Comparison of ENCODE assay signal across 8 cellular contexts in genomic region chr1:92080128-92080985, GRCh38. TPM values are rescaled to one million over a fixed set of nuclear protein-coding genes. Genes with fewer than 3 reads are reported as not detected.
DNase-seq lines count a peak whose midpoint lies in the region; ATAC-seq and TF ChIP-seq lines count a peak whose summit lies in the region.

Gene BTBD8 (plus strand): TSS chr1:92080345. CDS start chr1:92080572, 227 bp downstream.

- DNase-seq in DND-41 (peak; percentile 87), GM23338 (ENCODE audit: low spot score) (peak; percentile 97), Karpas-422 (peak; percentile 87), RWPE1 (ENCODE audit: low spot score) (peak; percentile 80), fibroblast of the aortic adventitia (ENCODE audit: low read depth) (peak; percentile 71)
- DNase-seq in activated T-helper 9 cell treated with anti-CD3 and anti-CD28 coated beads, Interleukin-2, amount 50 U/mL, for 16 hours (ENCODE audit: low read depth): peak; percentile 77
- peak; percentile 85 for DNase-seq in stimulated activated naive CD4-positive, alpha-beta T cell treated with Interleukin-2 at 50 U/mL for 16 hours (lab: John Stamatoyannopoulos, UW)

- peak; percentile 26 for TF ChIP-seq CTCF in DND-41 (IDR thresholded peaks at IDR 0.05; ENCODE audit: borderline replicate concordance, extremely low read depth, low read length, poor library complexity, severe bottlenecking)
- peak in 1 of 2 experiments; percentile 15; a peak in 2 of 4 replicates for TF ChIP-seq CTCF in GM23338 (conservative IDR thresholded peaks at IDR 0.05; ENCODE audit: low read depth in 2 of 2)
- TF ChIP-seq CTCF in RWPE1 (conservative IDR thresholded peaks at IDR 0.05; ENCODE audit: low read depth): no peak
- TF ChIP-seq CTCF in fibroblast of the aortic adventitia (IDR thresholded peaks at IDR 0.05; ENCODE audit: insufficient read depth, low read length): no peak
- no peak for TF ChIP-seq CTCF in nephron (IDR thresholded peaks at IDR 0.05; ENCODE audit: unreplicated experiment in 3 of 3)

- H3K9ac ChIP-seq in DND-41 (ENCODE audit: low read depth, low read length): peak within 1 kb of the TSS; percentile 61
- peak within 1 kb of the TSS; percentile 55 for H3K9ac ChIP-seq in Karpas-422 (ENCODE audit: low read length)

- peak within 1 kb of the TSS; percentile 98 for H3K27ac Mint-ChIP-seq in GM23338
- peak within 1 kb of the TSS; percentile 70 to 93 (median 84) for H3K27ac Mint-ChIP-seq in nephron

- H3K27ac ChIP-seq in DND-41 (ENCODE audit: low read length) (peak within 1 kb of the TSS; percentile 73), GM23338 (ENCODE audit: low read depth) (peak within 1 kb of the TSS; percentile 97), Karpas-422 (ENCODE audit: low read length) (no peak within 1 kb of the TSS), RWPE1 (peak within 1 kb of the TSS; percentile 66)

- peaks cover 2% of the 10 kb centered on the region; the same call in 1 of the 3 replicates for H3K4me1 Mint-ChIP-seq in GM23338
- H3K4me1 Mint-ChIP-seq in nephron: no peaks in the 10 kb centered on the region

- H3K27me3 Mint-ChIP-seq in GM23338 (ENCODE audit: insufficient read depth, low read depth, poor library complexity) (no peaks in the 10 kb centered on the region), nephron (ENCODE audit: low read depth) (no peaks in the 10 kb centered on the region)

- H3F3A ChIP-seq in GM23338 (replicated peaks; ENCODE audit: low read depth): no peaks in the 10 kb centered on the region

- H3K36me3 Mint-ChIP-seq in GM23338 (ENCODE audit: low read depth) (peaks cover 11% of the 10 kb centered on the region), nephron (ENCODE audit: low read depth) (peaks cover 20% of the 10 kb centered on the region)

- H3K4me1 ChIP-seq in DND-41 (ENCODE audit: insufficient read depth, low read length): peaks cover 19% of the 10 kb centered on the region
- no peaks in the 10 kb centered on the region; the same call in 1 of the 2 replicates for H3K4me1 ChIP-seq in GM23338 (ENCODE audit: insufficient read depth)
- H3K4me1 ChIP-seq in Karpas-422 (ENCODE audit: low read length): peaks cover 10% of the 10 kb centered on the region

- peak within 1 kb of the TSS; percentile 75 to 88 for H3K4me3 ChIP-seq in DND-41 (ENCODE audit: low read depth in 1 of 2, low read length in 2 of 2)
- peak within 1 kb of the TSS; percentile 63 for H3K4me3 ChIP-seq in GM23338
- peak within 1 kb of the TSS; percentile 71 for H3K4me3 ChIP-seq in Karpas-422 (ENCODE audit: low read length)
- H3K4me3 ChIP-seq in fibroblast of the aortic adventitia (ENCODE audit: low read depth, low read length): peak within 1 kb of the TSS; percentile 85

- no peaks in the 10 kb centered on the region for H3K27me3 ChIP-seq in DND-41 (ENCODE audit: insufficient read depth, low read length, poor library complexity)
- no peaks in the 10 kb centered on the region for H3K27me3 ChIP-seq in GM23338 (ENCODE audit: insufficient read depth)
- no peaks in the 10 kb centered on the region for H3K27me3 ChIP-seq in Karpas-422 (ENCODE audit: low read length)

- CTCF ChIA-PET in RWPE1 (lab: Yijun Ruan, JAX): interaction anchor here (0.6 to 0.7 kb wide), 2 partner anchors 579 to 880 kb away, joined by 3 to 4 read pairs; no protein-coding TSS in a partner anchor

- H3K9me2 ChIP-seq in GM23338 (ENCODE audit: insufficient read depth): no peaks in the 10 kb centered on the region
- H3K9me2 ChIP-seq in Karpas-422 (replicated peaks; ENCODE audit: insufficient read depth, low read length): no peaks in the 10 kb centered on the region

- H3K79me2 ChIP-seq in DND-41 (ENCODE audit: insufficient read depth, low read length) (peaks cover 2% of the 10 kb centered on the region; the same call in 1 of the 2 replicates), GM23338 (replicated peaks; ENCODE audit: insufficient read depth) (0 out of 2 replicates have a peak, but pooled peaks cover 3% of the 10 kb centered on the region), Karpas-422 (ENCODE audit: low read length) (no peaks in the 10 kb centered on the region)

- H4K20me1 ChIP-seq in DND-41 (ENCODE audit: insufficient read depth, low read length) (no peaks in the 10 kb centered on the region), GM23338 (replicated peaks; ENCODE audit: insufficient read depth) (no peaks in the 10 kb centered on the region), Karpas-422 (ENCODE audit: insufficient read depth, low read depth, low read length) (no peaks in the 10 kb centered on the region)

- peak within 1 kb of the TSS; percentile 89 for H3K4me2 ChIP-seq in DND-41 (ENCODE audit: insufficient read depth, low read length)
- H3K4me2 ChIP-seq in GM23338: peak within 1 kb of the TSS; percentile 78
- H3K4me2 ChIP-seq in Karpas-422 (ENCODE audit: low read depth, low read length, poor library complexity, severe bottlenecking): peak within 1 kb of the TSS; percentile 81

- ATAC-seq in DND-41 (ENCODE audit: insufficient read depth, low read depth) (peak; percentile 90), GM23338 (peak; percentile 93)

- POLR2A ChIA-PET in RWPE1 (lab: Yijun Ruan, JAX; ENCODE audit: low non-redundant PET): no interaction called here

- H3K9me3 Mint-ChIP-seq in GM23338 (peaks cover 12% of the 10 kb centered on the region), nephron (peaks cover 21% of the 10 kb centered on the region)

- peak within 1 kb of the TSS; percentile 95 for H2AFZ ChIP-seq in DND-41 (ENCODE audit: low read depth, low read length)
- peak within 1 kb of the TSS; percentile 88 for H2AFZ ChIP-seq in GM23338
- peak within 1 kb of the TSS; percentile 92 for H2AFZ ChIP-seq in Karpas-422 (ENCODE audit: low read length)

- H3K36me3 ChIP-seq in DND-41 (ENCODE audit: insufficient read depth, low read length): no peaks in the 10 kb centered on the region
- H3K36me3 ChIP-seq in GM23338 (ENCODE audit: insufficient read depth): no peaks in the 10 kb centered on the region
- H3K36me3 ChIP-seq in Karpas-422 (ENCODE audit: insufficient read depth, low read length): no peaks in the 10 kb centered on the region

- H3K9me3 ChIP-seq in DND-41 (ENCODE audit: insufficient read depth, low read length, severe bottlenecking): peaks cover 8% of the 10 kb centered on the region
- H3K9me3 ChIP-seq in Karpas-422 (ENCODE audit: low read length): no peaks in the 10 kb centered on the region

- H3K4me3 Mint-ChIP-seq in GM23338 (peak within 1 kb of the TSS; percentile 90), nephron (peak within 1 kb of the TSS; percentile 90 to 98 (median 91))

TF ChIP-seq in GM23338, 12 proteins besides CTCF, POLR2A, EP300 and RAD21:
- TF ChIP-seq EZH2phosphoT487 (IDR thresholded peaks at IDR 0.05; ENCODE audit: unreplicated experiment): no peak
- peak; percentile 81 for TF ChIP-seq POLR2AphosphoS5 (IDR thresholded peaks at IDR 0.05; ENCODE audit: low read depth)

RNA-seq across cellular contexts. Expression of gene BTBD8, which starts in this region (rescaled TPM):
- total RNA-seq in GM23338 (2014; rRNA removed; shearing (Covaris generic)): 2.3 and 4.1 TPM in 2 replicates
- 2.9 and 3.0 TPM in 2 replicates for polyA plus RNA-seq in GM23338 (2016; fragmentation: Nextera tagmentation; extraction: Ambion mirVana)
- 0.29 and 0.86 TPM in 2 replicates for total RNA-seq in Karpas-422 (2014; rRNA removed; shearing (Covaris generic); ENCODE audit: low replicate concordance)
- total RNA-seq in fibroblast of the aortic adventitia (ENCODE audit: low replicate concordance): 5.2 and 14.0 TPM in 2 replicates

Comparison
In these comparisons a context has a peak if more than half of its experiments do, and no peak if none do; other contexts are left out.
1. Peak in DNase-seq, H3K4me3 ChIP-seq, H3K9ac ChIP-seq and H3K4me2 ChIP-seq in Karpas-422; RNA of the gene not detected or under 1 TPM.